1 cellular context compared by ENCODE assay signal in genomic region chr9:129262261-129262660, GRCh38.
TF ChIP-seq lines count a peak whose summit lies in the region.

No MANE protein-coding gene starts in this region.

TF ChIP-seq in H1, 55 proteins besides CTCF, POLR2A, EP300 and RAD21 (continued from another document):
- TF ChIP-seq ATF2 (IDR thresholded peaks at IDR 0.05; ENCODE audit: low read length) (no peak), TAF1 (IDR thresholded peaks at IDR 0.05; ENCODE audit: low read depth, low read length) (no peak), NRF1 (IDR thresholded peaks at IDR 0.05; ENCODE audit: low read depth, low read length) (no peak), SRF (IDR thresholded peaks at IDR 0.05; ENCODE audit: low read depth, low read length) (no peak), CBX5 (IDR thresholded peaks at IDR 0.05; ENCODE audit: low read depth, low read length) (no peak), MAX (IDR thresholded peaks at IDR 0.05) (no peak), RFX5 (IDR thresholded peaks at IDR 0.05; ENCODE audit: borderline replicate concordance, low read depth, low read length) (no peak), BRCA1 (IDR thresholded peaks at IDR 0.05; ENCODE audit: low read depth, low read length) (no peak), JUN (IDR thresholded peaks at IDR 0.05; ENCODE audit: low read depth, low read length) (no peak)
